ENCODE assay signal across 1 cellular context in the genomic region with DNA sequence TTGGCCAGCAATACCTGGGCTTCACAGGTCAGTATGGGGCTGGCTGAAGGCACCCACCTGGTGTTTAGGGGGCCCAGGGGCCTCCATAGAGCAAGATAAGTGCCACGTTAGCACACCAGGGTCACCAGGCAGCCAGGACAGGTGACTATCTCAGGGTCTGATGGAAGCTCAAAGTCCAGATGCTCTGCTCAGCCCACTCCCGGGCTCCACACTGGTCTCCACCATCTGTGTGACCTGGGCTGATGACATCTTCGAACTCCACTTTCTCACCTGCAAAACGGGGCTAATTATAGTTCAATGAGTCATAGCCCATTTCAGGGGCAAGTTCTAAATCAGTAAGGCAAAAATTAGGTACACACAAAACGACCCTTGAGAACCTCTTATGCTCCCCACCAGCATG.
TF ChIP-seq lines count a peak whose summit lies in the region.

No MANE protein-coding gene starts in this region.

TF ChIP-seq in HepG2, 621 proteins besides CTCF, POLR2A, EP300 and RAD21 (continued from another document):
- TF ChIP-seq HNF4A (CRISPR knock-in tag; IDR thresholded peaks at IDR 0.05) = peak; percentile 46; the same call in 1 of the 2 replicates
- TF ChIP-seq FOSL1 (CRISPR knock-in tag; IDR thresholded peaks at IDR 0.05; ENCODE audit: borderline replicate concordance) = no peak
- peak; percentile 75; the same call in 1 of the 2 replicates for TF ChIP-seq ZNF792 (CRISPR knock-in tag; IDR thresholded peaks at IDR 0.05)
- TF ChIP-seq ZNF629 (CRISPR knock-in tag; conservative IDR thresholded peaks at IDR 0.05) = peak; percentile 34
